ENCODE assay signal across 9 cellular contexts in genomic region chr3:189947948-189948723, GRCh38.
DNase-seq lines count a peak whose midpoint lies in the region; ATAC-seq and TF ChIP-seq lines count a peak whose summit lies in the region.
"Had no signal": no experiment of that assay in that cellular context is flagged by ENCODE, and none has a peak within 500 bp of the region (broad histone marks: within the 10 kb centered on the region; RNA-seq: fewer than 3 reads in every experiment).

No MANE protein-coding gene starts in this region.

- H3K9me2 ChIP-seq in GM23248 (ENCODE audit: insufficient read depth): no peaks in the 10 kb centered on the region

- in situ Hi-C loops in GM23248 (cut with MboI): no loop called here

- H3K27me3 ChIP-seq in GM23248 (replicated peaks; ENCODE audit: insufficient read depth) (no peaks in the 10 kb centered on the region), OCI-LY3 (ENCODE audit: low read depth, low read length) (no peaks in the 10 kb centered on the region)

- H3K4me1 Mint-ChIP-seq in type B pancreatic cell (ENCODE audit: unreplicated experiment): peaks cover 10% of the 10 kb centered on the region

- H3K27ac ChIP-seq in GM23248 (no peak overlapping the region), OCI-LY3 (ENCODE audit: low read length) (no peak overlapping the region)

- H3K4me2 ChIP-seq in GM23248 (ENCODE audit: unreplicated experiment): no peak overlapping the region
- peak overlapping the region; percentile 66 for H3K4me2 ChIP-seq in OCI-LY3 (ENCODE audit: low read length)

- H3K9me3 Mint-ChIP-seq in type B pancreatic cell: no peaks in the 10 kb centered on the region
- H3K9me3 Mint-ChIP-seq: T-helper 1 cell treated with Interleukin-12 subunit alpha and Interleukin-12 subunit beta and Interleukin-4 antibody, amounts not matched to agents 30 μg/mL and 1 μg/mL, for 36 hours had no signal

- H4K20me1 ChIP-seq in GM23248 (ENCODE audit: insufficient read depth): no peaks in the 10 kb centered on the region
- no peaks in the 10 kb centered on the region for H4K20me1 ChIP-seq in OCI-LY3 (ENCODE audit: insufficient read depth, low read length)

- no peaks in the 10 kb centered on the region for H3K79me2 ChIP-seq in GM23248 (ENCODE audit: insufficient read depth)
- no peaks in the 10 kb centered on the region for H3K79me2 ChIP-seq in OCI-LY3 (ENCODE audit: low read length)

- H3K36me3 Mint-ChIP-seq in type B pancreatic cell: no peaks in the 10 kb centered on the region

- H3F3A ChIP-seq in GM23248 (ENCODE audit: insufficient read depth): no peaks in the 10 kb centered on the region

- TF ChIP-seq CTCF in OCI-LY3 (IDR thresholded peaks at IDR 0.05; ENCODE audit: low read depth, low read length): peak; percentile 95
- TF ChIP-seq CTCF in type B pancreatic cell (conservative IDR thresholded peaks at IDR 0.05): peak; percentile 78

- H3K27ac Mint-ChIP-seq in type B pancreatic cell: no peak overlapping the region
- H3K27ac Mint-ChIP-seq: T-helper 1 cell treated with Interleukin-12 subunit alpha and Interleukin-12 subunit beta and Interleukin-4 antibody, amounts not matched to agents 30 μg/mL and 1 μg/mL, for 36 hours had no signal

- H3K9ac ChIP-seq in GM23248 (no peak overlapping the region), OCI-LY3 (ENCODE audit: low read length) (no peak overlapping the region)

- no peaks in the 10 kb centered on the region for H3K9me3 ChIP-seq in GM23248 (ENCODE audit: low read depth)
- H3K9me3 ChIP-seq in OCI-LY3 (ENCODE audit: insufficient read depth, low read length): no peaks in the 10 kb centered on the region

- no peaks in the 10 kb centered on the region for H3K36me3 ChIP-seq in GM23248 (ENCODE audit: low read depth)
- no peaks in the 10 kb centered on the region for H3K36me3 ChIP-seq in OCI-LY3 (replicated peaks; ENCODE audit: low read depth, low read length)

- H2AFZ ChIP-seq in GM23248: no peak overlapping the region
- H2AFZ ChIP-seq in OCI-LY3 (ENCODE audit: low read depth, low read length): 0 out of 2 replicates have a peak overlapping the region, but pooled peaks have one; percentile 49

- WGBS in GM23248 (ENCODE audit: low coverage in 1 of 2, low lambda C conversion rate in 2 of 2, missing lambda C conversion rate in 2 of 2), 2 experiments: 36 to 37% methylated on average over 6 of the region's 6 CpGs

- H3K4me3 ChIP-seq in GM23248 (no peak overlapping the region), OCI-LY3 (ENCODE audit: low read length) (peak overlapping the region; percentile 48)

- H3K27me3 Mint-ChIP-seq in type B pancreatic cell: peaks cover 3% of the 10 kb centered on the region

- H3K4me1 ChIP-seq in GM23248 (ENCODE audit: insufficient read depth) (no peaks in the 10 kb centered on the region), OCI-LY3 (ENCODE audit: low read length) (peaks cover 11% of the 10 kb centered on the region)

- H3K4me3 Mint-ChIP-seq in type B pancreatic cell: no peak overlapping the region
- H3K4me3 Mint-ChIP-seq: T-helper 1 cell treated with Interleukin-12 subunit alpha and Interleukin-12 subunit beta and Interleukin-4 antibody, amounts not matched to agents 30 μg/mL and 1 μg/mL, for 36 hours had no signal

- ATAC-seq in esophagus mucosa (peak; percentile 49), HG03520 (IDR thresholded peaks at IDR 0.05; ENCODE audit: unreplicated experiment) (no peak)

- DNase-seq in DMS53 treated with DMSO at 0.1 percent for 48 hours (lab: John Stamatoyannopoulos, UW; ENCODE audit: unreplicated experiment) (peak; percentile 24), GM23248 (peak; percentile 62), type B pancreatic cell (ENCODE audit: extremely low spot score, unreplicated experiment) (no peak), iPS-NIHi11 (ENCODE audit: low spot score) (no peak), D341Med (ENCODE audit: low spot score) (no peak)

Comparison
In these comparisons a context has a peak if more than half of its experiments do, and no peak if none do; other contexts are left out.
1. DNase-seq: peak in DMS53 treated with DMSO at 0.1 percent for 48 hours (single experiment) and GM23248 (single experiment); none in type B pancreatic cell (single experiment), iPS-NIHi11 (single experiment) and D341Med (single experiment).